ENCODE assay signal across 8 cellular contexts in the genomic region with DNA sequence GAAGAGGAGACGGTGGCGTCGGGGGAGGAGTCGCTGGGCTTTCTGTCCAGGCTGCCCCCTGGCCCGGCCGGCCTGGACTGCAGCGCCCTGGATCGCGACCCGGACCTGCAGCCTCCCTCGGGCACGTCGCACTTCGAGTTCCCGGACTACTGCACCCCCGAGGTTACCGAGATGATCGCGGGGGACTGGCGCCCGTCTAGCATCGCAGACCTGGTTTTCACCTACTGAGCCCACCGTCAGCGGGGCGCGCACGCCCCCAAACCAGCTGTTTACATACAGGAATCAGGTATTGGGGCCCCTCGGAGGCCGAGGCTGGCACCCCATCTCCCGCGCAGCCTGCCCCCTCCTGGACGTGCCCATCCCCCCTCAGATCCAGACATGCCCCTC. TPM values are rescaled to one million over a fixed set of nuclear protein-coding genes. Genes with fewer than 3 reads are reported as not detected.
A peak's percentile ranks its signal among the peaks of the same experiment; 100 is the strongest.
DNase-seq lines count a peak whose midpoint lies in the region; ATAC-seq, FAIRE-seq and TF ChIP-seq lines count a peak whose summit lies in the region.

No MANE protein-coding gene starts in this region.

- no peak for TF ChIP-seq POLR2A in H54 (IDR thresholded peaks at IDR 0.05; ENCODE audit: low read depth, low read length)

- H3K27ac ChIP-seq in colonic mucosa: peak overlapping the region; percentile 81

- H3K4me3 ChIP-seq in colonic mucosa: peak overlapping the region; percentile 59
- peak overlapping the region; percentile 28 for H3K4me3 ChIP-seq in mucosa of descending colon

- intact Hi-C loops in colonic mucosa (cut with DNase I): loop anchor here (10.0 kb wide), 1 partner anchor 52 kb away; no protein-coding TSS in a partner anchor
- intact Hi-C loops in mucosa of descending colon (cut with DNase I, micrococcal nuclease): no loop called here

- H3K4me1 ChIP-seq in colonic mucosa (no peaks in the 10 kb centered on the region), mucosa of descending colon (ENCODE audit: low read depth) (peaks cover 25% of the 10 kb centered on the region)

- TF ChIP-seq CTCF in colonic mucosa (IDR thresholded peaks at IDR 0.05) (no peak), mucosa of descending colon (IDR thresholded peaks at IDR 0.05) (no peak)

- peak overlapping the region; percentile 66 to 74 for H3K9ac ChIP-seq in colonic mucosa (ENCODE audit: low read depth in 2 of 2, low read length in 2 of 2)

- H3K36me3 ChIP-seq in colonic mucosa (no peaks in the 10 kb centered on the region), mucosa of descending colon (ENCODE audit: low read depth) (no peaks in the 10 kb centered on the region)

- ATAC-seq in mucosa of descending colon (no peak), HG03159 (IDR thresholded peaks at IDR 0.05; ENCODE audit: unreplicated experiment) (no peak)

- peak; percentile 29 for DNase-seq in GM03348 (ENCODE audit: low spot score)
- peak; percentile 64 for DNase-seq in NCI-H748 treated with DMSO at 0.1 percent for 48 hours (lab: John Stamatoyannopoulos, UW)
- DNase-seq in colonic mucosa: no peak
- DNase-seq in mucosa of descending colon: peak in 2 of 3 donors; percentile 65 to 75
- no peak for DNase-seq in NK-92 (lab: John Stamatoyannopoulos, UW; ENCODE audit: unreplicated experiment)
- no peak for DNase-seq in H54 (ENCODE audit: insufficient read length, low spot score)
- DNase-seq in activated effector memory CD4-positive, alpha-beta T cell treated with Interleukin-2 at 50 U/mL for 16 hours: no peak

- H3K9me3 ChIP-seq in colonic mucosa: no peaks in the 10 kb centered on the region
- H3K9me3 ChIP-seq in mucosa of descending colon: no peaks in the 10 kb centered on the region

- no peaks in the 10 kb centered on the region for H3K27me3 ChIP-seq in colonic mucosa

- FAIRE-seq in H54 (lab: Jason Lieb, UNC): no peak

RNA-seq across cellular contexts. Expression of a gene that starts 1.3 kb away (rescaled TPM):
- 1 to 10 TPM; 5.0 to 7.5 TPM for total RNA-seq in colonic mucosa
- 10 to 100 TPM in 1 of 3 donors, 1 to 10 TPM in 2; 3.9 to 24.0 (median 4.5) TPM for total RNA-seq in mucosa of descending colon

RNA-seq across cellular contexts. Expression of a gene that starts 20.3 kb away (rescaled TPM):
- total RNA-seq in colonic mucosa (10 to 100 TPM; 11.2 to 18.3 TPM), mucosa of descending colon (10 to 100 TPM in 2 of 3 donors, 1 to 10 TPM in 1; 8.7 to 21.1 (median 13.1) TPM)

RNA-seq across cellular contexts. Expression of a gene that starts 29.3 kb away (rescaled TPM):
- total RNA-seq in colonic mucosa (10 to 100 TPM; 13.7 to 15.6 TPM), mucosa of descending colon (10 to 100 TPM; 12.0 to 18.7 (median 12.6) TPM)

RNA-seq across cellular contexts. Expression of a gene that starts 36.1 kb away (rescaled TPM):
- 1 to 10 TPM; 7.9 to 8.2 TPM for total RNA-seq in colonic mucosa
- 10 to 100 TPM in 2 of 3 donors, 1 to 10 TPM in 1; 6.8 to 12.1 (median 11.3) TPM for total RNA-seq in mucosa of descending colon

RNA-seq across cellular contexts. Expression of a gene that starts 53.9 kb away (rescaled TPM):
- total RNA-seq in colonic mucosa (10 to 100 TPM; 13.5 to 48.5 TPM), mucosa of descending colon (1 to 10 TPM; 1.4 to 7.4 (median 3.4) TPM)

Comparison
In these comparisons a context has a peak if more than half of its experiments do, and no peak if none do; other contexts are left out.
1. DNase-seq: peak in GM03348 (single experiment), NCI-H748 treated with DMSO at 0.1 percent for 48 hours (single experiment) and mucosa of descending colon (2 of 3); none in colonic mucosa (single experiment), NK-92 (single experiment), H54 (single experiment) and activated effector memory CD4-positive, alpha-beta T cell treated with Interleukin-2 at 50 U/mL for 16 hours (single experiment).